ENCODE assay signal across 1 cellular context in the genomic region with DNA sequence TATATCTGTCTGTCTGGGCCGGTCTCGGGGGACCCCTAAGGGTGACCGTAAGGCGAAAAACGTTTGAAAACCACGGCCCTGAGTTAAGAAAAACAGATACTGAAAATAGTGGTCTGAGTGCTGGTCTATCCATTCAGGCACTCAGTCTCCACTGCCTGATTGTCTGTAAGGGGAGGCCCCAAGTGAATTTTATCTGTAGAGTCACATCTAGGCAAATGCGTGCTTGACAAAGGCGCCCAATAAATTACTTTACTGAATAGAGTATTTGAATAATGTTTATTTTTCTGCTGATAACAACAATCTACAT.
TF ChIP-seq lines count a peak whose summit lies in the region.

No MANE protein-coding gene starts in this region.

TF ChIP-seq in K562, 482 proteins besides CTCF, POLR2A, EP300 and RAD21:
- TF ChIP-seq PHF8 (IDR thresholded peaks at IDR 0.05; ENCODE audit: borderline replicate concordance, low read length): peak; percentile 12; the same call in 1 of the 2 replicates
- no peak for TF ChIP-seq CXXC5 (CRISPR knock-in tag; IDR thresholded peaks at IDR 0.05)
- no peak for TF ChIP-seq TCF7 (IDR thresholded peaks at IDR 0.05; ENCODE audit: borderline replicate concordance)
- TF ChIP-seq, protein P1, sequence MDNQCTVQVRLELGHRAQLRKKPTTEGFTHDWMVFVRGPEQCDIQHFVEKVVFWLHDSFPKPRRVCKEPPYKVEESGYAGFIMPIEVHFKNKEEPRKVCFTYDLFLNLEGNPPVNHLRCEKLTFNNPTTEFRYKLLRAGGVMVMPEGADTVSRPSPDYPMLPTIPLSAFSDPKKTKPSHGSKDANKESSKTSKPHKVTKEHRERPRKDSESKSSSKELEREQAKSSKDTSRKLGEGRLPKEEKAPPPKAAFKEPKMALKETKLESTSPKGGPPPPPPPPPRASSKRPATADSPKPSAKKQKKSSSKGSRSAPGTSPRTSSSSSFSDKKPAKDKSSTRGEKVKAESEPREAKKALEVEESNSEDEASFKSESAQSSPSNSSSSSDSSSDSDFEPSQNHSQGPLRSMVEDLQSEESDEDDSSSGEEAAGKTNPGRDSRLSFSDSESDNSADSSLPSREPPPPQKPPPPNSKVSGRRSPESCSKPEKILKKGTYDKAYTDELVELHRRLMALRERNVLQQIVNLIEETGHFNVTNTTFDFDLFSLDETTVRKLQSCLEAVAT (IDR thresholded peaks at IDR 0.05): 0 out of 4 replicates have a peak, but pooled peaks of 1 of the 2 experiments have one; percentile 6
- no peak for TF ChIP-seq TAL1 (IDR thresholded peaks at IDR 0.05)
- no peak for TF ChIP-seq KAT7 (CRISPR knock-in tag; IDR thresholded peaks at IDR 0.05; ENCODE audit: borderline replicate concordance)
- TF ChIP-seq, protein P2, sequence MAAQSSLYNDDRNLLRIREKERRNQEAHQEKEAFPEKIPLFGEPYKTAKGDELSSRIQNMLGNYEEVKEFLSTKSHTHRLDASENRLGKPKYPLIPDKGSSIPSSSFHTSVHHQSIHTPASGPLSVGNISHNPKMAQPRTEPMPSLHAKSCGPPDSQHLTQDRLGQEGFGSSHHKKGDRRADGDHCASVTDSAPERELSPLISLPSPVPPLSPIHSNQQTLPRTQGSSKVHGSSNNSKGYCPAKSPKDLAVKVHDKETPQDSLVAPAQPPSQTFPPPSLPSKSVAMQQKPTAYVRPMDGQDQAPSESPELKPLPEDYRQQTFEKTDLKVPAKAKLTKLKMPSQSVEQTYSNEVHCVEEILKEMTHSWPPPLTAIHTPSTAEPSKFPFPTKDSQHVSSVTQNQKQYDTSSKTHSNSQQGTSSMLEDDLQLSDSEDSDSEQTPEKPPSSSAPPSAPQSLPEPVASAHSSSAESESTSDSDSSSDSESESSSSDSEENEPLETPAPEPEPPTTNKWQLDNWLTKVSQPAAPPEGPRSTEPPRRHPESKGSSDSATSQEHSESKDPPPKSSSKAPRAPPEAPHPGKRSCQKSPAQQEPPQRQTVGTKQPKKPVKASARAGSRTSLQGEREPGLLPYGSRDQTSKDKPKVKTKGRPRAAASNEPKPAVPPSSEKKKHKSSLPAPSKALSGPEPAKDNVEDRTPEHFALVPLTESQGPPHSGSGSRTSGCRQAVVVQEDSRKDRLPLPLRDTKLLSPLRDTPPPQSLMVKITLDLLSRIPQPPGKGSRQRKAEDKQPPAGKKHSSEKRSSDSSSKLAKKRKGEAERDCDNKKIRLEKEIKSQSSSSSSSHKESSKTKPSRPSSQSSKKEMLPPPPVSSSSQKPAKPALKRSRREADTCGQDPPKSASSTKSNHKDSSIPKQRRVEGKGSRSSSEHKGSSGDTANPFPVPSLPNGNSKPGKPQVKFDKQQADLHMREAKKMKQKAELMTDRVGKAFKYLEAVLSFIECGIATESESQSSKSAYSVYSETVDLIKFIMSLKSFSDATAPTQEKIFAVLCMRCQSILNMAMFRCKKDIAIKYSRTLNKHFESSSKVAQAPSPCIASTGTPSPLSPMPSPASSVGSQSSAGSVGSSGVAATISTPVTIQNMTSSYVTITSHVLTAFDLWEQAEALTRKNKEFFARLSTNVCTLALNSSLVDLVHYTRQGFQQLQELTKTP (IDR thresholded peaks at IDR 0.05; ENCODE audit: low read depth in 1 of 2, partially characterized antibody in 2 of 2): no peak
- no peak for TF ChIP-seq ZNF224 (CRISPR knock-in tag; IDR thresholded peaks at IDR 0.05)
- TF ChIP-seq, protein P3, sequence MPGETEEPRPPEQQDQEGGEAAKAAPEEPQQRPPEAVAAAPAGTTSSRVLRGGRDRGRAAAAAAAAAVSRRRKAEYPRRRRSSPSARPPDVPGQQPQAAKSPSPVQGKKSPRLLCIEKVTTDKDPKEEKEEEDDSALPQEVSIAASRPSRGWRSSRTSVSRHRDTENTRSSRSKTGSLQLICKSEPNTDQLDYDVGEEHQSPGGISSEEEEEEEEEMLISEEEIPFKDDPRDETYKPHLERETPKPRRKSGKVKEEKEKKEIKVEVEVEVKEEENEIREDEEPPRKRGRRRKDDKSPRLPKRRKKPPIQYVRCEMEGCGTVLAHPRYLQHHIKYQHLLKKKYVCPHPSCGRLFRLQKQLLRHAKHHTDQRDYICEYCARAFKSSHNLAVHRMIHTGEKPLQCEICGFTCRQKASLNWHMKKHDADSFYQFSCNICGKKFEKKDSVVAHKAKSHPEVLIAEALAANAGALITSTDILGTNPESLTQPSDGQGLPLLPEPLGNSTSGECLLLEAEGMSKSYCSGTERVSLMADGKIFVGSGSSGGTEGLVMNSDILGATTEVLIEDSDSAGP (CRISPR knock-in tag; IDR thresholded peaks at IDR 0.05): no peak
- TF ChIP-seq ZFX (CRISPR knock-in tag; IDR thresholded peaks at IDR 0.05): peak; percentile 51; the same call in 1 of the 2 replicates
- no peak for TF ChIP-seq DACH1 (IDR thresholded peaks at IDR 0.05; ENCODE audit: partially characterized antibody)
- TF ChIP-seq TCF7L2 (IDR thresholded peaks at IDR 0.05; ENCODE audit: low read depth, low read length): no peak
- 0 out of 2 replicates have a peak, but pooled peaks have one; percentile 0 for TF ChIP-seq EP400 (IDR thresholded peaks at IDR 0.05)
- peak; percentile 19; the same call in 1 of the 2 replicates for TF ChIP-seq SUPT5H (IDR thresholded peaks at IDR 0.05)
- TF ChIP-seq NFRKB (IDR thresholded peaks at IDR 0.05; ENCODE audit: low read depth): 0 out of 2 replicates have a peak, but pooled peaks have one; percentile 63
- TF ChIP-seq PHB (CRISPR knock-in tag; IDR thresholded peaks at IDR 0.05): no peak
- TF ChIP-seq, protein P4, sequence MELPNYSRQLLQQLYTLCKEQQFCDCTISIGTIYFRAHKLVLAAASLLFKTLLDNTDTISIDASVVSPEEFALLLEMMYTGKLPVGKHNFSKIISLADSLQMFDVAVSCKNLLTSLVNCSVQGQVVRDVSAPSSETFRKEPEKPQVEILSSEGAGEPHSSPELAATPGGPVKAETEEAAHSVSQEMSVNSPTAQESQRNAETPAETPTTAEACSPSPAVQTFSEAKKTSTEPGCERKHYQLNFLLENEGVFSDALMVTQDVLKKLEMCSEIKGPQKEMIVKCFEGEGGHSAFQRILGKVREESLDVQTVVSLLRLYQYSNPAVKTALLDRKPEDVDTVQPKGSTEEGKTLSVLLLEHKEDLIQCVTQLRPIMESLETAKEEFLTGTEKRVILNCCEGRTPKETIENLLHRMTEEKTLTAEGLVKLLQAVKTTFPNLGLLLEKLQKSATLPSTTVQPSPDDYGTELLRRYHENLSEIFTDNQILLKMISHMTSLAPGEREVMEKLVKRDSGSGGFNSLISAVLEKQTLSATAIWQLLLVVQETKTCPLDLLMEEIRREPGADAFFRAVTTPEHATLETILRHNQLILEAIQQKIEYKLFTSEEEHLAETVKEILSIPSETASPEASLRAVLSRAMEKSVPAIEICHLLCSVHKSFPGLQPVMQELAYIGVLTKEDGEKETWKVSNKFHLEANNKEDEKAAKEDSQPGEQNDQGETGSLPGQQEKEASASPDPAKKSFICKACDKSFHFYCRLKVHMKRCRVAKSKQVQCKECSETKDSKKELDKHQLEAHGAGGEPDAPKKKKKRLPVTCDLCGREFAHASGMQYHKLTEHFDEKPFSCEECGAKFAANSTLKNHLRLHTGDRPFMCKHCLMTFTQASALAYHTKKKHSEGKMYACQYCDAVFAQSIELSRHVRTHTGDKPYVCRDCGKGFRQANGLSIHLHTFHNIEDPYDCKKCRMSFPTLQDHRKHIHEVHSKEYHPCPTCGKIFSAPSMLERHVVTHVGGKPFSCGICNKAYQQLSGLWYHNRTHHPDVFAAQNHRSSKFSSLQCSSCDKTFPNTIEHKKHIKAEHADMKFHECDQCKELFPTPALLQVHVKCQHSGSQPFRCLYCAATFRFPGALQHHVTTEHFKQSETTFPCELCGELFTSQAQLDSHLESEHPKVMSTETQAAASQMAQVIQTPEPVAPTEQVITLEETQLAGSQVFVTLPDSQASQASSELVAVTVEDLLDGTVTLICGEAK (IDR thresholded peaks at IDR 0.05): no peak
- TF ChIP-seq, protein P4 (CRISPR knock-in tag; IDR thresholded peaks at IDR 0.05): no peak
- peak; percentile 78; the same call in 1 of the 2 replicates for TF ChIP-seq GTF2E2 (tag; IDR thresholded peaks at IDR 0.05)
- no peak for TF ChIP-seq NR2C2 (CRISPR knock-in tag; IDR thresholded peaks at IDR 0.05)
- no peak for TF ChIP-seq NR2C2 (tag; IDR thresholded peaks at IDR 0.05)
- no peak for TF ChIP-seq MBD2 (IDR thresholded peaks at IDR 0.05; ENCODE audit: borderline replicate concordance, low read depth)
- TF ChIP-seq MAZ (CRISPR knock-in tag; conservative IDR thresholded peaks at IDR 0.05 in 1 of 2, IDR thresholded peaks at IDR 0.05 in 1 of 2): 0 out of 4 replicates have a peak, but pooled peaks of 1 of the 2 experiments have one; percentile 15
- no peak for TF ChIP-seq BCL6 (CRISPR knock-in tag; IDR thresholded peaks at IDR 0.05)
- TF ChIP-seq, protein P5, sequence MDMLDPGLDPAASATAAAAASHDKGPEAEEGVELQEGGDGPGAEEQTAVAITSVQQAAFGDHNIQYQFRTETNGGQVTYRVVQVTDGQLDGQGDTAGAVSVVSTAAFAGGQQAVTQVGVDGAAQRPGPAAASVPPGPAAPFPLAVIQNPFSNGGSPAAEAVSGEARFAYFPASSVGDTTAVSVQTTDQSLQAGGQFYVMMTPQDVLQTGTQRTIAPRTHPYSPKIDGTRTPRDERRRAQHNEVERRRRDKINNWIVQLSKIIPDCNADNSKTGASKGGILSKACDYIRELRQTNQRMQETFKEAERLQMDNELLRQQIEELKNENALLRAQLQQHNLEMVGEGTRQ (CRISPR knock-in tag; IDR thresholded peaks at IDR 0.05): no peak
- TF ChIP-seq RBM14 (IDR thresholded peaks at IDR 0.05; ENCODE audit: borderline replicate concordance, insufficient read depth, low read depth, low read length): no peak
- TF ChIP-seq, protein P6, sequence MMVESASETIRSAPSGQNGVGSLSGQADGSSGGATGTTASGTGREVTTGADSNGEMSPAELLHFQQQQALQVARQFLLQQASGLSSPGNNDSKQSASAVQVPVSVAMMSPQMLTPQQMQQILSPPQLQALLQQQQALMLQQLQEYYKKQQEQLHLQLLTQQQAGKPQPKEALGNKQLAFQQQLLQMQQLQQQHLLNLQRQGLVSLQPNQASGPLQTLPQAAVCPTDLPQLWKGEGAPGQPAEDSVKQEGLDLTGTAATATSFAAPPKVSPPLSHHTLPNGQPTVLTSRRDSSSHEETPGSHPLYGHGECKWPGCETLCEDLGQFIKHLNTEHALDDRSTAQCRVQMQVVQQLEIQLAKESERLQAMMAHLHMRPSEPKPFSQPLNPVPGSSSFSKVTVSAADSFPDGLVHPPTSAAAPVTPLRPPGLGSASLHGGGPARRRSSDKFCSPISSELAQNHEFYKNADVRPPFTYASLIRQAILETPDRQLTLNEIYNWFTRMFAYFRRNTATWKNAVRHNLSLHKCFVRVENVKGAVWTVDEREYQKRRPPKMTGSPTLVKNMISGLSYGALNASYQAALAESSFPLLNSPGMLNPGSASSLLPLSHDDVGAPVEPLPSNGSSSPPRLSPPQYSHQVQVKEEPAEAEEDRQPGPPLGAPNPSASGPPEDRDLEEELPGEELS (CRISPR knock-in tag; IDR thresholded peaks at IDR 0.05; ENCODE audit: borderline replicate concordance): no peak
- TF ChIP-seq KLF16 (IDR thresholded peaks at IDR 0.05): no peak
- TF ChIP-seq CBX1 (IDR thresholded peaks at IDR 0.05; ENCODE audit: low read depth): 0 out of 2 replicates have a peak, but pooled peaks have one; percentile 10
